In the genomic region with DNA sequence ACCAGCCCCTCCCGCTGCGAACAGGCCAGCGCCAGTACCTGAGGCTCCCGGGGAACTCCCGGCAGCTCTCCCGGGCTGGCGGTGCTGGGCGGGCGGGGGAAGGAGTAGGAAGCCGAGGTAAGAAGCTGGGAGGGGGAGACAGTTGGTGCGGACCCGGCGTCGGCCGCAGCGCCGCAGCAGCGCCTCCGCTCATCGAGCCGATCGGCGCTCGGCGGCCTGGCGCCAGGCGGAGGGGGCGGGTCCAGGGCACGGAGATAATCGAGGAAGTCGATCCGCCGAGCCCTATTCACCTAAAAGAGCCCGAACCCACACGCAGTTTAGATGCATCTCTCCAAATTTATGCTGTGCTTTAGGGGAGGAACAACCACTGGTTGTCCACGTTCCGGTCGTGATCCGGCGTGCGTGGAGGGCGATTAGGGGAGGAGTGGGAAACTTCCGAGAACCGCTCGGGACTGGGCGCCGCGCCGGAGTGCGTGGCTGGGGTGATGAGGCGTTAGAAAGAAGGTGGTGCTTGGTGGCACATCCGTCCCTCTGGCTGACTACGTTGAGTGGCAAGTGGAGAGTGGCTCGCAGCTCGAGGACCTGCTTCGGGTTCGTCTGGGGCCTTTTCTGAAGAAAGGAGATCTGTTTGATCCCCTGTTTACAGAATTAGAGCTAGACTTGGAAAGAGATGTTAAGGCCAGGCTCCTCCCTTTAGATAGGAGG, we compare ENCODE assay signal across 1 cellular context.
TF ChIP-seq lines count a peak whose summit lies in the region.

A gene with protein sequence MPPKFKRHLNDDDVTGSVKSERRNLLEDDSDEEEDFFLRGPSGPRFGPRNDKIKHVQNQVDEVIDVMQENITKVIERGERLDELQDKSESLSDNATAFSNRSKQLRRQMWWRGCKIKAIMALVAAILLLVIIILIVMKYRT (minus strand): TSS at position 194 of the 705 bp plus-strand sequence. CDS start 3,651 bp downstream, outside the sequence.

TF ChIP-seq in HEK293, 187 proteins besides CTCF, POLR2A, EP300 and RAD21 (continued from another document and continues in another):
- TF ChIP-seq, protein P1, sequence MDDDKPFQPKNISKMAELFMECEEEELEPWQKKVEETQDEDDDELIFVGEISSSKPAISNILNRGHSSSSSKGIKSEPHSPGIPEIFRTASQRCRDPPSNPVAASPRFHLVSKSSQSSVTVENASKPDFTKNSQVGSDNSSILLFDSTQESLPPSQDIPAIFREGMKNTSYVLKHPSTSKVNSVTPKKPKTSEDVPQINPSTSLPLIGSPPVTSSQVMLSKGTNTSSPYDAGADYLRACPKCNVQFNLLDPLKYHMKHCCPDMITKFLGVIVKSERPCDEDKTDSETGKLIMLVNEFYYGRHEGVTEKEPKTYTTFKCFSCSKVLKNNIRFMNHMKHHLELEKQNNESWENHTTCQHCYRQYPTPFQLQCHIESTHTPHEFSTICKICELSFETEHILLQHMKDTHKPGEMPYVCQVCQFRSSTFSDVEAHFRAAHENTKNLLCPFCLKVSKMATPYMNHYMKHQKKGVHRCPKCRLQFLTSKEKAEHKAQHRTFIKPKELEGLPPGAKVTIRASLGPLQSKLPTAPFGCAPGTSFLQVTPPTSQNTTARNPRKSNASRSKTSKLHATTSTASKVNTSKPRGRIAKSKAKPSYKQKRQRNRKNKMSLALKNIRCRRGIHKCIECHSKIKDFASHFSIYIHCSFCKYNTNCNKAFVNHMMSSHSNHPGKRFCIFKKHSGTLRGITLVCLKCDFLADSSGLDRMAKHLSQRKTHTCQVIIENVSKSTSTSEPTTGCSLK (tag by site-specific recombination; IDR thresholded peaks at IDR 0.05) = no peak
- TF ChIP-seq ZNF530 (tag by site-specific recombination; IDR thresholded peaks at IDR 0.05; ENCODE audit: low read depth) (no peak), ZNF114 (tag by site-specific recombination; IDR thresholded peaks at IDR 0.05) (no peak), GFI1B (tag by site-specific recombination; IDR thresholded peaks at IDR 0.05) (no peak), MZF1 (tag by site-specific recombination; IDR thresholded peaks at IDR 0.05; ENCODE audit: borderline replicate concordance) (no peak), ZNF514 (tag by site-specific recombination; IDR thresholded peaks at IDR 0.05) (no peak), ZNF624 (tag by site-specific recombination; IDR thresholded peaks at IDR 0.05) (no peak), ZNF202 (tag by site-specific recombination; IDR thresholded peaks at IDR 0.05; ENCODE audit: borderline replicate concordance) (no peak), ZXDB (tag by site-specific recombination; IDR thresholded peaks at IDR 0.05) (peak; percentile 73; the same call in 1 of the 2 replicates), BCL11B (tag by site-specific recombination; IDR thresholded peaks at IDR 0.05; ENCODE audit: low read depth) (no peak), ZNF433 (tag by site-specific recombination; IDR thresholded peaks at IDR 0.05; ENCODE audit: low read depth) (no peak), GLIS2 (tag by site-specific recombination; IDR thresholded peaks at IDR 0.05) (no peak), ZIC2 (tag by site-specific recombination; IDR thresholded peaks at IDR 0.05) (no peak), ZNF248 (tag by site-specific recombination; IDR thresholded peaks at IDR 0.05) (no peak), KLF7 (tag by site-specific recombination; IDR thresholded peaks at IDR 0.05; ENCODE audit: borderline replicate concordance) (no peak), ZNF302 (tag by site-specific recombination; IDR thresholded peaks at IDR 0.05; ENCODE audit: low read depth) (no peak), OSR2 (tag by site-specific recombination; IDR thresholded peaks at IDR 0.05) (0 out of 2 replicates have a peak, but pooled peaks have one; percentile 2), ZNF600 (tag by site-specific recombination; IDR thresholded peaks at IDR 0.05) (peak; percentile 69), ZNF558 (tag by site-specific recombination; IDR thresholded peaks at IDR 0.05) (no peak), ZFP41 (tag by site-specific recombination; IDR thresholded peaks at IDR 0.05; ENCODE audit: borderline replicate concordance) (no peak), OVOL3 (tag by site-specific recombination; IDR thresholded peaks at IDR 0.05) (no peak), ZNF292 (tag by site-specific recombination; IDR thresholded peaks at IDR 0.05; ENCODE audit: borderline replicate concordance, low read depth) (no peak), ZNF548 (tag by site-specific recombination; IDR thresholded peaks at IDR 0.05) (no peak), ZNF660 (tag by site-specific recombination; IDR thresholded peaks at IDR 0.05) (peak; percentile 90), MYNN (tag by site-specific recombination; IDR thresholded peaks at IDR 0.05; ENCODE audit: borderline replicate concordance) (no peak; the same call in 1 of the 2 replicates), ZNF391 (tag by site-specific recombination; IDR thresholded peaks at IDR 0.05; ENCODE audit: borderline replicate concordance, low read depth) (no peak), TCF7L2 (IDR thresholded peaks at IDR 0.05; ENCODE audit: borderline replicate concordance, low read depth, low read length) (no peak), KLF8 (tag by site-specific recombination; IDR thresholded peaks at IDR 0.05) (peak; percentile 94), GLI4 (tag by site-specific recombination; IDR thresholded peaks at IDR 0.05) (0 out of 2 replicates have a peak, but pooled peaks have one; percentile 53), ZNF37A (tag by site-specific recombination; IDR thresholded peaks at IDR 0.05) (no peak), ZNF155 (tag by site-specific recombination; IDR thresholded peaks at IDR 0.05) (no peak), ZNF501 (tag by site-specific recombination; IDR thresholded peaks at IDR 0.05) (no peak; the same call in 1 of the 2 replicates), REPIN1 (tag by site-specific recombination; IDR thresholded peaks at IDR 0.05; ENCODE audit: low read depth) (no peak)
- TF ChIP-seq, protein P2, sequence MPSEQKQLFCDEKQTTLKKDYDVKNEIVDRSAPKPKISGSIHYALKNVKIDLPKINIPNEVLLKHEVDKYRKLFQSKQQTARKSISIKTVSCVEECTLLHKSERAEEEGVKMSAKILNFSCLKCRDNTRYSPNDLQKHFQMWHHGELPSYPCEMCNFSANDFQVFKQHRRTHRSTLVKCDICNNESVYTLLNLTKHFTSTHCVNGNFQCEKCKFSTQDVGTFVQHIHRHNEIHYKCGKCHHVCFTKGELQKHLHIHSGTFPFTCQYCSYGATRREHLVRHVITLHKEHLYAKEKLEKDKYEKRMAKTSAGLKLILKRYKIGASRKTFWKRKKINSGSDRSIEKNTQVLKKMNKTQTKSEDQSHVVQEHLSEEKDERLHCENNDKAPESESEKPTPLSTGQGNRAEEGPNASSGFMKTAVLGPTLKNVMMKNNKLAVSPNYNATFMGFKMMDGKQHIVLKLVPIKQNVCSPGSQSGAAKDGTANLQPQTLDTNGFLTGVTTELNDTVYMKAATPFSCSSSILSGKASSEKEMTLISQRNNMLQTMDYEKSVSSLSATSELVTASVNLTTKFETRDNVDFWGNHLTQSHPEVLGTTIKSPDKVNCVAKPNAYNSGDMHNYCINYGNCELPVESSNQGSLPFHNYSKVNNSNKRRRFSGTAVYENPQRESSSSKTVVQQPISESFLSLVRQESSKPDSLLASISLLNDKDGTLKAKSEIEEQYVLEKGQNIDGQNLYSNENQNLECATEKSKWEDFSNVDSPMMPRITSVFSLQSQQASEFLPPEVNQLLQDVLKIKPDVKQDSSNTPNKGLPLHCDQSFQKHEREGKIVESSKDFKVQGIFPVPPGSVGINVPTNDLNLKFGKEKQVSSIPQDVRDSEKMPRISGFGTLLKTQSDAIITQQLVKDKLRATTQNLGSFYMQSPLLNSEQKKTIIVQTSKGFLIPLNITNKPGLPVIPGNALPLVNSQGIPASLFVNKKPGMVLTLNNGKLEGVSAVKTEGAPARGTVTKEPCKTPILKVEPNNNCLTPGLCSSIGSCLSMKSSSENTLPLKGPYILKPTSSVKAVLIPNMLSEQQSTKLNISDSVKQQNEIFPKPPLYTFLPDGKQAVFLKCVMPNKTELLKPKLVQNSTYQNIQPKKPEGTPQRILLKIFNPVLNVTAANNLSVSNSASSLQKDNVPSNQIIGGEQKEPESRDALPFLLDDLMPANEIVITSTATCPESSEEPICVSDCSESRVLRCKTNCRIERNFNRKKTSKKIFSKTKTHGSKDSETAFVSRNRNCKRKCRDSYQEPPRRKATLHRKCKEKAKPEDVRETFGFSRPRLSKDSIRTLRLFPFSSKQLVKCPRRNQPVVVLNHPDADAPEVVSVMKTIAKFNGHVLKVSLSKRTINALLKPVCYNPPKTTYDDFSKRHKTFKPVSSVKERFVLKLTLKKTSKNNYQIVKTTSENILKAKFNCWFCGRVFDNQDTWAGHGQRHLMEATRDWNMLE (tag by site-specific recombination; conservative IDR thresholded peaks at IDR 0.05; ENCODE audit: low read depth) = peak; percentile 67
- TF ChIP-seq, protein P3, sequence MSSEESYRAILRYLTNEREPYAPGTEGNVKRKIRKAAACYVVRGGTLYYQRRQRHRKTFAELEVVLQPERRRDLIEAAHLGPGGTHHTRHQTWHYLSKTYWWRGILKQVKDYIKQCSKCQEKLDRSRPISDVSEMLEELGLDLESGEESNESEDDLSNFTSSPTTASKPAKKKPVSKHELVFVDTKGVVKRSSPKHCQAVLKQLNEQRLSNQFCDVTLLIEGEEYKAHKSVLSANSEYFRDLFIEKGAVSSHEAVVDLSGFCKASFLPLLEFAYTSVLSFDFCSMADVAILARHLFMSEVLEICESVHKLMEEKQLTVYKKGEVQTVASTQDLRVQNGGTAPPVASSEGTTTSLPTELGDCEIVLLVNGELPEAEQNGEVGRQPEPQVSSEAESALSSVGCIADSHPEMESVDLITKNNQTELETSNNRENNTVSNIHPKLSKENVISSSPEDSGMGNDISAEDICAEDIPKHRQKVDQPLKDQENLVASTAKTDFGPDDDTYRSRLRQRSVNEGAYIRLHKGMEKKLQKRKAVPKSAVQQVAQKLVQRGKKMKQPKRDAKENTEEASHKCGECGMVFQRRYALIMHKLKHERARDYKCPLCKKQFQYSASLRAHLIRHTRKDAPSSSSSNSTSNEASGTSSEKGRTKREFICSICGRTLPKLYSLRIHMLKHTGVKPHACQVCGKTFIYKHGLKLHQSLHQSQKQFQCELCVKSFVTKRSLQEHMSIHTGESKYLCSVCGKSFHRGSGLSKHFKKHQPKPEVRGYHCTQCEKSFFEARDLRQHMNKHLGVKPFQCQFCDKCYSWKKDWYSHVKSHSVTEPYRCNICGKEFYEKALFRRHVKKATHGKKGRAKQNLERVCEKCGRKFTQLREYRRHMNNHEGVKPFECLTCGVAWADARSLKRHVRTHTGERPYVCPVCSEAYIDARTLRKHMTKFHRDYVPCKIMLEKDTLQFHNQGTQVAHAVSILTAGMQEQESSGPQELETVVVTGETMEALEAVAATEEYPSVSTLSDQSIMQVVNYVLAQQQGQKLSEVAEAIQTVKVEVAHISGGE (tag by site-specific recombination; conservative IDR thresholded peaks at IDR 0.05; ENCODE audit: low read depth) = peak; percentile 71
- TF ChIP-seq, protein P4, sequence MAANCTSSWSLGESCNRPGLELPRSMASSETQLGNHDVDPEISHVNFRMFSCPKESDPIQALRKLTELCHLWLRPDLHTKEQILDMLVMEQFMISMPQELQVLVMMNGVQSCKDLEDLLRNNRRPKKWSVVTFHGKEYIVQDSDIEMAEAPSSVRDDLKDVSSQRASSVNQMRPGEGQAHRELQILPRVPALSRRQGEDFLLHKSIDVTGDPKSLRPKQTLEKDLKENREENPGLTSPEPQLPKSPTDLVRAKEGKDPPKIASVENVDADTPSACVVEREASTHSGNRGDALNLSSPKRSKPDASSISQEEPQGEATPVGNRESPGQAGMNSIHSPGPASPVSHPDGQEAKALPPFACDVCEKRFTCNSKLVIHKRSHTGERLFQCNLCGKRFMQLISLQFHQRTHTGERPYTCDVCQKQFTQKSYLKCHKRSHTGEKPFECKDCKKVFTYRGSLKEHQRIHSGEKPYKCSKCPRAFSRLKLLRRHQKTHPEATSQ (tag by site-specific recombination; IDR thresholded peaks at IDR 0.05) = no peak
- TF ChIP-seq, protein P5, sequence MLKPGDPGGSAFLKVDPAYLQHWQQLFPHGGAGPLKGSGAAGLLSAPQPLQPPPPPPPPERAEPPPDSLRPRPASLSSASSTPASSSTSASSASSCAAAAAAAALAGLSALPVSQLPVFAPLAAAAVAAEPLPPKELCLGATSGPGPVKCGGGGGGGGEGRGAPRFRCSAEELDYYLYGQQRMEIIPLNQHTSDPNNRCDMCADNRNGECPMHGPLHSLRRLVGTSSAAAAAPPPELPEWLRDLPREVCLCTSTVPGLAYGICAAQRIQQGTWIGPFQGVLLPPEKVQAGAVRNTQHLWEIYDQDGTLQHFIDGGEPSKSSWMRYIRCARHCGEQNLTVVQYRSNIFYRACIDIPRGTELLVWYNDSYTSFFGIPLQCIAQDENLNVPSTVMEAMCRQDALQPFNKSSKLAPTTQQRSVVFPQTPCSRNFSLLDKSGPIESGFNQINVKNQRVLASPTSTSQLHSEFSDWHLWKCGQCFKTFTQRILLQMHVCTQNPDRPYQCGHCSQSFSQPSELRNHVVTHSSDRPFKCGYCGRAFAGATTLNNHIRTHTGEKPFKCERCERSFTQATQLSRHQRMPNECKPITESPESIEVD (tag by site-specific recombination; IDR thresholded peaks at IDR 0.05) = no peak
- TF ChIP-seq, protein P6, sequence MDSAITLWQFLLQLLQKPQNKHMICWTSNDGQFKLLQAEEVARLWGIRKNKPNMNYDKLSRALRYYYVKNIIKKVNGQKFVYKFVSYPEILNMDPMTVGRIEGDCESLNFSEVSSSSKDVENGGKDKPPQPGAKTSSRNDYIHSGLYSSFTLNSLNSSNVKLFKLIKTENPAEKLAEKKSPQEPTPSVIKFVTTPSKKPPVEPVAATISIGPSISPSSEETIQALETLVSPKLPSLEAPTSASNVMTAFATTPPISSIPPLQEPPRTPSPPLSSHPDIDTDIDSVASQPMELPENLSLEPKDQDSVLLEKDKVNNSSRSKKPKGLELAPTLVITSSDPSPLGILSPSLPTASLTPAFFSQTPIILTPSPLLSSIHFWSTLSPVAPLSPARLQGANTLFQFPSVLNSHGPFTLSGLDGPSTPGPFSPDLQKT (IDR thresholded peaks at IDR 0.05; ENCODE audit: borderline replicate concordance, low read depth, low read length) = no peak
- TF ChIP-seq, protein P7, sequence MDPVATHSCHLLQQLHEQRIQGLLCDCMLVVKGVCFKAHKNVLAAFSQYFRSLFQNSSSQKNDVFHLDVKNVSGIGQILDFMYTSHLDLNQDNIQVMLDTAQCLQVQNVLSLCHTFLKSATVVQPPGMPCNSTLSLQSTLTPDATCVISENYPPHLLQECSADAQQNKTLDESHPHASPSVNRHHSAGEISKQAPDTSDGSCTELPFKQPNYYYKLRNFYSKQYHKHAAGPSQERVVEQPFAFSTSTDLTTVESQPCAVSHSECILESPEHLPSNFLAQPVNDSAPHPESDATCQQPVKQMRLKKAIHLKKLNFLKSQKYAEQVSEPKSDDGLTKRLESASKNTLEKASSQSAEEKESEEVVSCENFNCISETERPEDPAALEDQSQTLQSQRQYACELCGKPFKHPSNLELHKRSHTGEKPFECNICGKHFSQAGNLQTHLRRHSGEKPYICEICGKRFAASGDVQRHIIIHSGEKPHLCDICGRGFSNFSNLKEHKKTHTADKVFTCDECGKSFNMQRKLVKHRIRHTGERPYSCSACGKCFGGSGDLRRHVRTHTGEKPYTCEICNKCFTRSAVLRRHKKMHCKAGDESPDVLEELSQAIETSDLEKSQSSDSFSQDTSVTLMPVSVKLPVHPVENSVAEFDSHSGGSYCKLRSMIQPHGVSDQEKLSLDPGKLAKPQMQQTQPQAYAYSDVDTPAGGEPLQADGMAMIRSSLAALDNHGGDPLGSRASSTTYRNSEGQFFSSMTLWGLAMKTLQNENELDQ (tag by site-specific recombination; IDR thresholded peaks at IDR 0.05; ENCODE audit: low read depth) = no peak
